ENCODE assay signal across 11 cellular contexts in genomic region chr4:1209821-1210220, GRCh38. TPM values are rescaled to one million over a fixed set of nuclear protein-coding genes. Genes with fewer than 3 reads are reported as not detected.
DNase-seq lines count a peak whose midpoint lies in the region; FAIRE-seq and TF ChIP-seq lines count a peak whose summit lies in the region.
"Had no signal": no experiment of that assay in that cellular context is flagged by ENCODE, and none has a peak within 500 bp of the region (broad histone marks: within the 10 kb centered on the region; RNA-seq: fewer than 3 reads in every experiment).

No MANE protein-coding gene starts in this region.

- H3K27me3 Mint-ChIP-seq in astrocyte (ENCODE audit: low read depth, unreplicated experiment), result no peaks in the 10 kb centered on the region
- H3K27me3 Mint-ChIP-seq: CD4-positive, CD25-positive, alpha-beta regulatory T cell had no signal

- intact Hi-C loops in left ventricle myocardium inferior (cut with micrococcal nuclease), result no loop called here

- peaks cover 12% of the 10 kb centered on the region for H4K20me1 ChIP-seq in astrocyte (ENCODE audit: insufficient read depth, low read length)

- H3K27ac ChIP-seq in astrocyte (ENCODE audit: low read depth, low read length), result no peak overlapping the region
- H3K27ac ChIP-seq in left ventricle myocardium inferior (replicated peaks), result peak overlapping the region; percentile 85
- H3K27ac ChIP-seq: neural progenitor cell had no signal

- no peak for TF ChIP-seq CTCF in AG09319 (IDR thresholded peaks at IDR 0.05; ENCODE audit: low read depth, low read length)
- TF ChIP-seq CTCF in astrocyte (IDR thresholded peaks at IDR 0.05; ENCODE audit: insufficient read depth, low read depth, low read length), result no peak
- TF ChIP-seq CTCF in left ventricle myocardium inferior (IDR thresholded peaks at IDR 0.05; ENCODE audit: borderline replicate concordance), result no peak

- H3K4me1 ChIP-seq in astrocyte (ENCODE audit: insufficient read depth, low read length) (peaks cover 17% of the 10 kb centered on the region), left ventricle myocardium inferior (peaks cover 53% of the 10 kb centered on the region)
- H3K4me1 ChIP-seq: neural progenitor cell had no signal

- peak overlapping the region; percentile 30 for H3K4me2 ChIP-seq in astrocyte (ENCODE audit: low read length)
- H3K4me2 ChIP-seq: neural progenitor cell had no signal

- H3K9me3 Mint-ChIP-seq in astrocyte (ENCODE audit: unreplicated experiment), result no peaks in the 10 kb centered on the region
- H3K9me3 Mint-ChIP-seq: neural progenitor cell had no signal

- H3K4me1 Mint-ChIP-seq in astrocyte (ENCODE audit: low read depth, unreplicated experiment), result peaks cover 2% of the 10 kb centered on the region

- no peak overlapping the region for H3K9ac ChIP-seq in astrocyte (ENCODE audit: low read length)
- H3K9ac ChIP-seq: neural progenitor cell had no signal

- no peak overlapping the region for H3K4me3 Mint-ChIP-seq in astrocyte (ENCODE audit: unreplicated experiment)
- H3K4me3 Mint-ChIP-seq: CD4-positive, CD25-positive, alpha-beta regulatory T cell had no signal

- H3K36me3 ChIP-seq in astrocyte (ENCODE audit: insufficient read depth, low read length), result peaks cover 3% of the 10 kb centered on the region
- H3K36me3 ChIP-seq in left ventricle myocardium inferior, result peaks cover 45% of the 10 kb centered on the region
- H3K36me3 ChIP-seq: neural progenitor cell had no signal

- no peaks in the 10 kb centered on the region for H3K27me3 ChIP-seq in astrocyte (ENCODE audit: insufficient read depth, low read length)
- H3K27me3 ChIP-seq in left ventricle myocardium inferior (ENCODE audit: low read depth), result no peaks in the 10 kb centered on the region
- H3K27me3 ChIP-seq: neural progenitor cell had no signal

- FAIRE-seq in astrocyte (lab: Jason Lieb, UNC), result no peak

- no peak overlapping the region for H3K27ac Mint-ChIP-seq in astrocyte (ENCODE audit: unreplicated experiment)
- H3K27ac Mint-ChIP-seq: CD4-positive, CD25-positive, alpha-beta regulatory T cell; neural progenitor cell had no signal

- H3K36me3 Mint-ChIP-seq in astrocyte (ENCODE audit: low read depth, unreplicated experiment), result no peaks in the 10 kb centered on the region

- DNase-seq in AG09319 (ENCODE audit: extremely low read depth, low read depth) (peak; percentile 44), astrocyte (ENCODE audit: low read depth) (peak; percentile 74), left ventricle myocardium inferior (peak; percentile 88), pons (ENCODE audit: low spot score) (peak; percentile 59), NCI-H1930 (lab: John Stamatoyannopoulos, UW) (no peak), NCI-H524 treated with DMSO at 0.1 percent for 48 hours (lab: John Stamatoyannopoulos, UW) (no peak), RKO (ENCODE audit: low spot score) (no peak), DMS79 treated with DMSO at 0.1 percent for 48 hours (lab: John Stamatoyannopoulos, UW) (no peak)
- DNase-seq: CD4-positive, CD25-positive, alpha-beta regulatory T cell; Karpas-422 had no signal

- H3K79me2 ChIP-seq in astrocyte (ENCODE audit: insufficient read depth, low read length), result no peaks in the 10 kb centered on the region

- H2AFZ ChIP-seq in astrocyte (ENCODE audit: low read depth, low read length), result no peak overlapping the region
- H2AFZ ChIP-seq: neural progenitor cell had no signal

- H3K9me3 ChIP-seq in astrocyte (ENCODE audit: insufficient read depth, low read depth, low read length), result no peaks in the 10 kb centered on the region
- H3K9me3 ChIP-seq in left ventricle myocardium inferior (replicated peaks), result no peaks in the 10 kb centered on the region

- H3K4me3 ChIP-seq in astrocyte (ENCODE audit: insufficient read depth, low read depth, low read length) (no peak overlapping the region), left ventricle myocardium inferior (peak overlapping the region; percentile 39)
- H3K4me3 ChIP-seq: neural progenitor cell had no signal

RNA-seq across cellular contexts. Expression of gene SPON2, which starts 37.4 kb away (rescaled TPM):
- total RNA-seq in astrocyte (47.8 and 55.5 TPM in 2 replicates), left ventricle myocardium inferior (13.9 TPM)

RNA-seq across cellular contexts. Expression of gene CTBP1, which starts 39.1 kb away (rescaled TPM):
- total RNA-seq in astrocyte (115 and 136 TPM in 2 replicates), left ventricle myocardium inferior (112 TPM)

Comparison
In these comparisons a context has a peak if more than half of its experiments do, and no peak if none do; other contexts are left out.
1. DNase-seq: peak in AG09319 (single experiment), astrocyte (single experiment), left ventricle myocardium inferior (single experiment) and pons (single experiment); none in NCI-H1930 (0 of 2), NCI-H524 treated with DMSO at 0.1 percent for 48 hours (single experiment), RKO (single experiment) and DMS79 treated with DMSO at 0.1 percent for 48 hours (single experiment).